Comparison of ENCODE assay signal across 11 cellular contexts in genomic region chr4:89868999-89869589, GRCh38. TPM values are rescaled to one million over a fixed set of nuclear protein-coding genes. Genes with fewer than 3 reads are reported as not detected.
A peak's percentile ranks its signal among the peaks of the same experiment; 100 is the strongest.
DNase-seq lines count a peak whose midpoint lies in the region; ATAC-seq, FAIRE-seq and TF ChIP-seq lines count a peak whose summit lies in the region.
"Had no signal": no experiment of that assay in that cellular context is flagged by ENCODE, and none has a peak within 500 bp of the region (broad histone marks: within the 10 kb centered on the region; RNA-seq: fewer than 3 reads in every experiment).

No MANE protein-coding gene starts in this region.

- H3K36me3 ChIP-seq in A673 (ENCODE audit: insufficient read depth, low read length, poor library complexity, severe bottlenecking) (no peaks in the 10 kb centered on the region), adipocyte (ENCODE audit: control insufficient read depth, insufficient read depth, low read length, severe bottlenecking) (no peaks in the 10 kb centered on the region), kidney (ENCODE audit: control insufficient read depth in 1 of 2, insufficient read depth in 2 of 2, low read length in 2 of 2) (no peaks in the 10 kb centered on the region)

- H3K4me3 Mint-ChIP-seq in activated naive CD8-positive, alpha-beta T cell treated with anti-CD3 and anti-CD28 coated beads, Interleukin-2, amount 50 U/mL, for 24 hours = no peak overlapping the region
- H3K4me3 Mint-ChIP-seq: stimulated activated naive B cell treated with anti-CD40 and anti-IgM and Interleukin-4, amounts not matched to agents 10 μg/mL and 1 μg/mL and 100 μg/mL, for 72 hours had no signal

- no peaks in the 10 kb centered on the region for H3K9me3 ChIP-seq in A673 (ENCODE audit: low read depth, low read length, poor library complexity, severe bottlenecking)
- no peaks in the 10 kb centered on the region for H3K9me3 ChIP-seq in adipocyte (ENCODE audit: control insufficient read depth, low read length)
- H3K9me3 ChIP-seq in kidney (ENCODE audit: control insufficient read depth in 1 of 2, low read length in 2 of 2) = no peaks in the 10 kb centered on the region
- H3K9me3 ChIP-seq: psoas muscle had no signal

- TF ChIP-seq CTCF in A673 (conservative IDR thresholded peaks at IDR 0.05; ENCODE audit: low read depth, low read length) (peak; percentile 43), GM12874 (IDR thresholded peaks at IDR 0.05; ENCODE audit: insufficient read depth, low read depth, low read length) (0 out of 2 replicates have a peak, but pooled peaks have one; percentile 6), kidney (IDR thresholded peaks at IDR 0.05; ENCODE audit: borderline replicate concordance, extremely low read depth, insufficient read depth) (peak; percentile 34)

- no peaks in the 10 kb centered on the region for H3K9me3 Mint-ChIP-seq in activated naive CD8-positive, alpha-beta T cell treated with anti-CD3 and anti-CD28 coated beads, Interleukin-2, amount 50 U/mL, for 24 hours
- H3K9me3 Mint-ChIP-seq: stimulated activated naive B cell treated with anti-CD40 and anti-IgM and Interleukin-4, amounts not matched to agents 10 μg/mL and 1 μg/mL and 100 μg/mL, for 72 hours had no signal

- no peaks in the 10 kb centered on the region for H3K36me3 Mint-ChIP-seq in activated naive CD8-positive, alpha-beta T cell treated with anti-CD3 and anti-CD28 coated beads, Interleukin-2, amount 50 U/mL, for 24 hours (ENCODE audit: low read depth)
- H3K36me3 Mint-ChIP-seq: stimulated activated naive B cell treated with anti-CD40 and anti-IgM and Interleukin-4, amounts not matched to agents 10 μg/mL and 1 μg/mL and 100 μg/mL, for 72 hours had no signal

- POLR2A ChIA-PET in A673 (lab: Charles Lee; ENCODE audit: low non-redundant PET) = no interaction called here

- DNase-seq in A673 (ENCODE audit: low spot score) = no peak
- peak; percentile 62 for DNase-seq in adipocyte (ENCODE audit: low read depth)
- no peak for DNase-seq in kidney
- no peak for DNase-seq in NCI-H2029 (lab: John Stamatoyannopoulos, UW)
- DNase-seq in activated CD4-positive, alpha-beta T cell treated with anti-CD3 and anti-CD28 coated beads, Interleukin-2, amount 50 U/mL, for 48 hours = no peak
- no peak for DNase-seq in activated naive CD8-positive, alpha-beta T cell treated with anti-CD3 and anti-CD28 coated beads, Interleukin-2, amount 50 U/mL, for 24 hours
- DNase-seq in SKM-1 treated with dmso at 0.1 percent for 144 hours (lab: John Stamatoyannopoulos, UW; ENCODE audit: unreplicated experiment) = no peak
- DNase-seq: activated T-cell treated with anti-CD3 and anti-CD28 coated beads, Interleukin-2, amount 50 U/mL, for 48 hours; psoas muscle; stimulated activated naive B cell treated with anti-CD40 and anti-IgM and Interleukin-4, amounts not matched to agents 10 μg/mL and 1 μg/mL and 100 μg/mL, for 72 hours had no signal

- no peak for ATAC-seq in activated naive CD8-positive, alpha-beta T cell treated with anti-CD3 and anti-CD28 coated beads, Interleukin-2, amount 50 U/mL, for 24 hours
- ATAC-seq: psoas muscle; stimulated activated naive B cell treated with anti-CD40 and anti-IgM and Interleukin-4, amounts not matched to agents 10 μg/mL and 1 μg/mL and 100 μg/mL, for 72 hours had no signal

- BruUV-seq in A673 (replicated peaks; lab: Mats Ljungman, UMichigan) = no TSS peak

- peaks cover 4% of the 10 kb centered on the region for H3K27me3 Mint-ChIP-seq in activated naive CD8-positive, alpha-beta T cell treated with anti-CD3 and anti-CD28 coated beads, Interleukin-2, amount 50 U/mL, for 24 hours
- H3K27me3 Mint-ChIP-seq: stimulated activated naive B cell treated with anti-CD40 and anti-IgM and Interleukin-4, amounts not matched to agents 10 μg/mL and 1 μg/mL and 100 μg/mL, for 72 hours had no signal

- H3K4me1 ChIP-seq in A673 (ENCODE audit: insufficient read depth, low read length, poor library complexity, severe bottlenecking) (no peaks in the 10 kb centered on the region), adipocyte (ENCODE audit: control insufficient read depth, insufficient read depth, low read length) (no peaks in the 10 kb centered on the region), kidney (ENCODE audit: control insufficient read depth in 1 of 2, insufficient read depth in 1 of 2, low read depth in 1 of 2, low read length in 2 of 2) (no peaks in the 10 kb centered on the region)
- H3K4me1 ChIP-seq: psoas muscle had no signal

- no peaks in the 10 kb centered on the region for H3K27me3 ChIP-seq in A673 (replicated peaks; ENCODE audit: insufficient read depth, low read depth, low read length, poor library complexity)
- H3K27me3 ChIP-seq in adipocyte (replicated peaks; ENCODE audit: control insufficient read depth, insufficient read depth, low read length) = peaks cover 6% of the 10 kb centered on the region

- no peak overlapping the region for H3K9ac ChIP-seq in adipocyte (ENCODE audit: low read length)
- H3K9ac ChIP-seq in kidney (ENCODE audit: low read length in 2 of 2) = no peak overlapping the region

- H3K4me3 ChIP-seq in A673 (ENCODE audit: low read depth, low read length, poor library complexity, severe bottlenecking) = no peak overlapping the region
- H3K4me3 ChIP-seq in adipocyte (ENCODE audit: low read length) = no peak overlapping the region
- H3K4me3 ChIP-seq in kidney (ENCODE audit: low read length in 2 of 2) = no peak overlapping the region
- H3K4me3 ChIP-seq: psoas muscle had no signal

- intact Hi-C loops in A673 (cut with micrococcal nuclease; ENCODE audit: unreplicated experiment) (no loop called here), kidney (cut with DNase I) (no loop called here)

- no peak for FAIRE-seq in kidney (lab: Jason Lieb, UNC)

- no peak overlapping the region for H3K27ac Mint-ChIP-seq in activated naive CD8-positive, alpha-beta T cell treated with anti-CD3 and anti-CD28 coated beads, Interleukin-2, amount 50 U/mL, for 24 hours
- H3K27ac Mint-ChIP-seq: stimulated activated naive B cell treated with anti-CD40 and anti-IgM and Interleukin-4, amounts not matched to agents 10 μg/mL and 1 μg/mL and 100 μg/mL, for 72 hours had no signal

- no peaks in the 10 kb centered on the region for H3K4me1 Mint-ChIP-seq in activated naive CD8-positive, alpha-beta T cell treated with anti-CD3 and anti-CD28 coated beads, Interleukin-2, amount 50 U/mL, for 24 hours
- H3K4me1 Mint-ChIP-seq: stimulated activated naive B cell treated with anti-CD40 and anti-IgM and Interleukin-4, amounts not matched to agents 10 μg/mL and 1 μg/mL and 100 μg/mL, for 72 hours had no signal

- H3K27ac ChIP-seq in A673 (ENCODE audit: low read depth, low read length, poor library complexity, severe bottlenecking) = no peak overlapping the region
- H3K27ac ChIP-seq in kidney (ENCODE audit: low read depth in 2 of 2, low read length in 2 of 2) = no peak overlapping the region
- H3K27ac ChIP-seq: psoas muscle had no signal

- CTCF ChIA-PET in A673 (lab: Charles Lee) = interaction anchor here (1.0 kb wide), 1 partner anchor 643 kb away, joined by 3 read pairs; no protein-coding TSS in a partner anchor

RNA-seq across cellular contexts. Expression of gene MMRN1, which starts 25.6 kb away (rescaled TPM):
- total RNA-seq in A673 (2021) (0.11 and 0.28 TPM in 2 replicates), kidney (28.9 TPM)
- 0.62 TPM for polyA plus RNA-seq in kidney (ENCODE audit: insufficient read depth, low read depth, low replicate concordance)

RNA-seq across cellular contexts. Expression of gene SNCA, which starts 32.1 kb away (rescaled TPM):
- 2.6 and 3.1 TPM in 2 replicates for total RNA-seq in A673 (2021)
- 8.4 TPM for total RNA-seq in kidney
- 17.1 TPM for polyA plus RNA-seq in kidney (ENCODE audit: insufficient read depth, low read depth, low replicate concordance)

Comparison
In these comparisons a context has a peak if more than half of its experiments do, and no peak if none do; other contexts are left out.
1. RNA of gene MMRN1, which starts 25.6 kb away (total RNA-seq): 28.9 TPM in kidney (single experiment); 0.11 to 0.28 TPM in A673; every median in the first group is over 10 times any median in the second.
2. Peak in every context shown above with its lines, with median percentiles within 50 percentile points of each other: CTCF ChIP-seq.